32 cellular contexts compared by ENCODE assay signal in the genomic region with DNA sequence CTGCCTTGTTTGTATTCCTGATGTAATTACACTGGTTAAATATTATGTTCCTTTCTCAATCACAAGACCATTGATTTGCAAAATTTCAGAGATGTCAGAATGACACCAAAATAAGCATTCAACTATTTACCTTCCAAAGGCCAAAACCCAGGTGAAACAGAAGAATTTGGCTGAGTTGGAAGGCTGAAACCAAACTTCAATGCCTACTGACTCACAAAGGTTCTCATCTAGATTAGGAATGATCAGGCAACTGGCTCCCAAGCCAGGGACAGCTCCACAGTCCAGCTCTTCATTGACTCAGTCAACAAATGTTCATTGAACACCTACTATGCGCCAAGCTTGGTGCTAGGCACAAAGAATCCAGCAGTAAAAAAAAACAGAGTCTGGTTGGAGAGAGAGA.
"Had no signal": no experiment of that assay in that cellular context is flagged by ENCODE, and none has a peak within 500 bp of the region (broad histone marks: within the 10 kb centered on the region; RNA-seq: fewer than 3 reads in every experiment).

No MANE protein-coding gene starts in this region.

- H3K9me3 ChIP-seq: gastrocnemius medialis had no signal

- H3K27ac Mint-ChIP-seq: activated CD4-positive, alpha-beta memory T cell treated with anti-CD3 and anti-CD28 coated beads for 36 hours; activated CD4-positive, alpha-beta T cell treated with anti-CD3 and anti-CD28 coated beads for 36 hours; activated CD4-positive, alpha-beta T cell treated with anti-CD3 and anti-CD28 coated beads, Interleukin-2, amount 10 ng/mL, durations not matched to agents 24 days and 14 days; activated naive CD4-positive, alpha-beta T cell treated with anti-CD3 and anti-CD28 coated beads, Interleukin-2, amount 10 ng/mL, durations not matched to agents 7 days and 5 days; activated naive CD4-positive, alpha-beta T cell treated with anti-CD3 and anti-CD28 coated beads, Interleukin-2, amount 50 U/mL, for 72 hours; activated naive CD8-positive, alpha-beta T cell treated with anti-CD3 and anti-CD28 coated beads, Interleukin-2, amount 10 ng/mL, durations not matched to agents 7 days and 5 days; activated T-cell treated with anti-CD3 and anti-CD28 coated beads, Interleukin-2, amount 50 U/mL, for 24 hours; activated T-cell treated with anti-CD3 and anti-CD28 coated beads, Interleukin-2, amount 50 U/mL, for 72 hours; brain; dendritic cell treated with granulocyte-macrophage colony-stimulating factor and Interleukin-4, amounts not matched to agents 40 ng/mL and 50 ng/mL, for 4 days; endodermal cell; T-helper 17 cell; T-helper 2 cell treated with Interferon-gamma antibody and Interleukin-4, amounts not matched to agents 5 μg/mL and 100 μg/mL, for 36 hours had no signal

- H3K9me3 Mint-ChIP-seq: central memory CD8-positive, alpha-beta T cell; T-helper 2 cell treated with Interferon-gamma antibody and Interleukin-4, amounts not matched to agents 5 μg/mL and 100 μg/mL, for 36 hours had no signal

- H3K4me1 Mint-ChIP-seq: activated CD4-positive, alpha-beta T cell treated with anti-CD3 and anti-CD28 coated beads for 36 hours; activated CD4-positive, alpha-beta T cell treated with anti-CD3 and anti-CD28 coated beads, Interleukin-2, amount 10 ng/mL, durations not matched to agents 24 days and 14 days; activated naive CD8-positive, alpha-beta T cell treated with anti-CD3 and anti-CD28 coated beads, Interleukin-2, amount 10 ng/mL, durations not matched to agents 7 days and 5 days; brain; central memory CD8-positive, alpha-beta T cell; T-helper 17 cell had no signal

- H3K27ac ChIP-seq: ascending aorta, coronary artery, dorsolateral prefrontal cortex, foreskin keratinocyte, gastrocnemius medialis, heart left ventricle had no signal

- FAIRE-seq: bronchial epithelial cell had no signal

- H3K4me3 Mint-ChIP-seq: activated CD4-positive, alpha-beta memory T cell treated with anti-CD3 and anti-CD28 coated beads for 36 hours; activated CD4-positive, alpha-beta T cell treated with anti-CD3 and anti-CD28 coated beads for 36 hours; activated CD4-positive, alpha-beta T cell treated with anti-CD3 and anti-CD28 coated beads, Interleukin-2, amount 10 ng/mL, durations not matched to agents 24 days and 14 days; activated naive CD4-positive, alpha-beta T cell treated with anti-CD3 and anti-CD28 coated beads, Interleukin-2, amount 10 ng/mL, durations not matched to agents 7 days and 5 days; activated naive CD8-positive, alpha-beta T cell treated with anti-CD3 and anti-CD28 coated beads, Interleukin-2, amount 10 ng/mL, durations not matched to agents 7 days and 5 days; activated T-cell treated with anti-CD3 and anti-CD28 coated beads, Interleukin-2, amount 50 U/mL, for 24 hours; activated T-cell treated with anti-CD3 and anti-CD28 coated beads, Interleukin-2, amount 50 U/mL, for 72 hours; brain; central memory CD8-positive, alpha-beta T cell; dendritic cell treated with granulocyte-macrophage colony-stimulating factor and Interleukin-4, amounts not matched to agents 40 ng/mL and 50 ng/mL, for 4 days; endodermal cell; T-helper 17 cell; T-helper 2 cell treated with Interferon-gamma antibody and Interleukin-4, amounts not matched to agents 5 μg/mL and 100 μg/mL, for 36 hours had no signal

- H3K4me3 ChIP-seq: ascending aorta, coronary artery, dorsolateral prefrontal cortex, gastrocnemius medialis, heart left ventricle had no signal

- H3K36me3 ChIP-seq: ascending aorta, gastrocnemius medialis, heart left ventricle had no signal

- H3K36me3 Mint-ChIP-seq: activated naive CD8-positive, alpha-beta T cell treated with anti-CD3 and anti-CD28 coated beads, Interleukin-2, amount 10 ng/mL, durations not matched to agents 7 days and 5 days; brain had no signal

- H3K27me3 ChIP-seq: ascending aorta had no signal

- DNase-seq: activated CD4-positive, alpha-beta memory T cell treated with anti-CD3 and anti-CD28 coated beads for 36 hours; activated CD4-positive, alpha-beta T cell treated with anti-CD3 and anti-CD28 coated beads for 36 hours; activated CD4-positive, alpha-beta T cell treated with anti-CD3 and anti-CD28 coated beads, Interleukin-2, amount 10 ng/mL, durations not matched to agents 24 days and 14 days; activated CD4-positive, CD25-positive, alpha-beta regulatory T cell; activated CD4-positive, CD25-positive, alpha-beta regulatory T cell treated with anti-CD3 and anti-CD28 coated beads, Interleukin-2, amount 50 U/mL, for 72 hours; activated CD8-positive, alpha-beta memory T cell treated with anti-CD3 and anti-CD28 coated beads, Interleukin-2, amount 50 U/mL, for 48 hours; activated gamma-delta T cell; activated naive CD4-positive, alpha-beta T cell; activated naive CD4-positive, alpha-beta T cell treated with anti-CD3 and anti-CD28 coated beads, Interleukin-2, amount 10 ng/mL, durations not matched to agents 7 days and 5 days; activated naive CD8-positive, alpha-beta T cell treated with anti-CD3 and anti-CD28 coated beads, Interleukin-2, amount 10 ng/mL, durations not matched to agents 7 days and 5 days; activated T-cell treated with anti-CD3 and anti-CD28 coated beads for 4 hours; activated T-cell treated with anti-CD3 and anti-CD28 coated beads, Interleukin-2, amount 50 U/mL, for 24 hours; activated T-cell treated with anti-CD3 and anti-CD28 coated beads, Interleukin-2, amount 50 U/mL, for 72 hours; dorsolateral prefrontal cortex; effector memory CD4-positive, alpha-beta T cell; endodermal cell; foreskin keratinocyte; gastrocnemius medialis; glutamatergic neuron; heart left ventricle; T-helper 1 cell; T-helper 17 cell; T1000 had no signal

- ATAC-seq: activated CD4-positive, alpha-beta T cell treated with anti-CD3 and anti-CD28 coated beads for 36 hours; activated naive CD4-positive, alpha-beta T cell treated with anti-CD3 and anti-CD28 coated beads, Interleukin-2, amount 50 U/mL, for 72 hours; activated T-cell treated with anti-CD3 and anti-CD28 coated beads, Interleukin-2, amount 50 U/mL, for 72 hours; esophagus mucosa; foreskin keratinocyte; gastrocnemius medialis; heart left ventricle; T-helper 17 cell had no signal

- H3K4me1 ChIP-seq: ascending aorta, foreskin keratinocyte, gastrocnemius medialis, heart left ventricle had no signal
